Comparison of ENCODE assay signal across 8 cellular contexts in genomic region chr10:97686301-97686961, GRCh38. TPM values are rescaled to one million over a fixed set of nuclear protein-coding genes. Genes with fewer than 3 reads are reported as not detected.
DNase-seq lines count a peak whose midpoint lies in the region; ATAC-seq and TF ChIP-seq lines count a peak whose summit lies in the region.

No MANE protein-coding gene starts in this region.

- TF ChIP-seq CTCF in Panc1 (IDR thresholded peaks at IDR 0.05) (no peak), endodermal cell (conservative IDR thresholded peaks at IDR 0.05) (no peak)

- in situ Hi-C loops in Panc1 (cut with HindIII; ENCODE audit: low pct_unique_long_range_greater_than_20kb, low sequenced_read_pairs): loop anchor here (5.0 kb wide), 1 partner anchor 41 kb away; no protein-coding TSS in a partner anchor

- no peaks in the 10 kb centered on the region for H3K9me3 Mint-ChIP-seq in endodermal cell
- H3K9me3 Mint-ChIP-seq in naive thymus-derived CD4-positive, alpha-beta T cell: peaks cover 0 to 1% (median 0%) of the 10 kb centered on the region in 11 donors

- H3K27ac Mint-ChIP-seq in endodermal cell: peak overlapping the region; percentile 84
- H3K27ac Mint-ChIP-seq in naive thymus-derived CD4-positive, alpha-beta T cell: peak overlapping the region in 8 of 9 donors; percentile 28 to 96 (median 88)

- H3K4me3 Mint-ChIP-seq in endodermal cell: peak overlapping the region; percentile 74
- peak overlapping the region; percentile 85 to 90 (median 88) for H3K4me3 Mint-ChIP-seq in naive thymus-derived CD4-positive, alpha-beta T cell

- H3K36me3 Mint-ChIP-seq in endodermal cell (ENCODE audit: low read depth): no peaks in the 10 kb centered on the region
- H3K36me3 Mint-ChIP-seq in naive thymus-derived CD4-positive, alpha-beta T cell: no peaks in the 10 kb centered on the region

- intact Hi-C loops in Panc1 (cut with micrococcal nuclease; ENCODE audit: unreplicated experiment): no loop called here
- intact Hi-C loops in naive thymus-derived CD4-positive, alpha-beta T cell (cut with micrococcal nuclease): loop anchor here (2.0 to 5.0 kb wide), 3 partner anchors 54 to 446 kb away; partner anchors contain the start of genes GOLGA7B (in 1 of the 2), MORN4 (in 1 of the 2) and R3HCC1L (in 1 of the 2)

- peak overlapping the region; percentile 72 to 73 for H3K4me3 ChIP-seq in Panc1 (ENCODE audit: low read depth in 2 of 2, low read length in 2 of 2)
- H3K4me3 ChIP-seq in endodermal cell (ENCODE audit: low read length): peak overlapping the region; percentile 91
- H3K4me3 ChIP-seq in naive thymus-derived CD4-positive, alpha-beta T cell (ENCODE audit: low read length): peak overlapping the region; percentile 80

- peaks cover 35% of the 10 kb centered on the region for H3K4me1 ChIP-seq in Panc1 (ENCODE audit: control insufficient read depth, insufficient read depth, low read length)
- peaks cover 3% of the 10 kb centered on the region for H3K4me1 ChIP-seq in endodermal cell (ENCODE audit: control insufficient read depth, insufficient read depth, low read length)
- H3K4me1 ChIP-seq in naive thymus-derived CD4-positive, alpha-beta T cell (ENCODE audit: control insufficient read depth in 2 of 2, insufficient read depth in 2 of 2, low read length in 2 of 2): peaks cover 5 to 25% of the 10 kb centered on the region in 2 donors

- H3K9ac ChIP-seq in endodermal cell (ENCODE audit: extremely low read depth, low read length, poor library complexity, severe bottlenecking): peak overlapping the region; percentile 81

- 23 to 37% methylated on average over 6 to 14 of the region's 14 CpGs for whole genome bisulfite sequencing in endodermal cell (ENCODE audit: insufficient coverage in 1 of 2, insufficient read length in 1 of 2), 2 experiments

- no TSS peak for BruUV-seq in Panc1 (replicated peaks; lab: Mats Ljungman, UMichigan)

- H3K36me3 ChIP-seq in Panc1 (ENCODE audit: control insufficient read depth, insufficient read depth, low read length) (no peaks in the 10 kb centered on the region), endodermal cell (ENCODE audit: control insufficient read depth, insufficient read depth, low read length) (no peaks in the 10 kb centered on the region)
- H3K36me3 ChIP-seq in naive thymus-derived CD4-positive, alpha-beta T cell (ENCODE audit: control insufficient read depth in 2 of 3, insufficient read depth in 3 of 3, low read length in 3 of 3): no peaks in the 10 kb centered on the region

- H3K4me1 Mint-ChIP-seq in endodermal cell: peaks cover 29% of the 10 kb centered on the region
- H3K4me1 Mint-ChIP-seq in naive thymus-derived CD4-positive, alpha-beta T cell: peaks cover 9 to 30% (median 19%) of the 10 kb centered on the region in 7 donors

- H3K27me3 Mint-ChIP-seq in endodermal cell (ENCODE audit: insufficient read depth): peaks cover 13% of the 10 kb centered on the region
- peaks cover 0 to 2% (median 0%) of the 10 kb centered on the region in 5 donors for H3K27me3 Mint-ChIP-seq in naive thymus-derived CD4-positive, alpha-beta T cell

- H3K27ac ChIP-seq in Panc1 (ENCODE audit: low read length) (peak overlapping the region; percentile 75), endodermal cell (ENCODE audit: low read depth, low read length) (no peak overlapping the region)
- H3K27ac ChIP-seq in naive thymus-derived CD4-positive, alpha-beta T cell (ENCODE audit: low read depth, low read length): peak overlapping the region; percentile 77

- H3K9me3 ChIP-seq in Panc1 (ENCODE audit: control insufficient read depth, insufficient read depth, low read depth, low read length): no peaks in the 10 kb centered on the region
- no peaks in the 10 kb centered on the region for H3K9me3 ChIP-seq in endodermal cell (ENCODE audit: control insufficient read depth, low read length)
- no peaks in the 10 kb centered on the region for H3K9me3 ChIP-seq in naive thymus-derived CD4-positive, alpha-beta T cell (ENCODE audit: control insufficient read depth in 2 of 3, low read length in 3 of 3)

- ATAC-seq in GM21515 (IDR thresholded peaks at IDR 0.05; ENCODE audit: unreplicated experiment) (peak; percentile 5), Panc1 (peak; percentile 40)
- peak; percentile 0 for ATAC-seq in naive thymus-derived CD4-positive, alpha-beta T cell

- CTCF ChIA-PET in Panc1 (lab: Charles Lee): interaction anchor here (0.6 to 2.2 kb wide), 5 partner anchors 8 to 59 kb away, joined by 3 to 13 read pairs (median 7); no protein-coding TSS in a partner anchor
- CTCF ChIA-PET in naive thymus-derived CD4-positive, alpha-beta T cell (lab: Charles Lee): interaction anchor here (0.5 to 5.1 kb wide), 10 partner anchors 9 to 96 kb away, joined by 3 to 19 read pairs (median 6); no protein-coding TSS in a partner anchor

- H3K27me3 ChIP-seq in Panc1 (ENCODE audit: control insufficient read depth, insufficient read depth, low read length) (no peaks in the 10 kb centered on the region), endodermal cell (ENCODE audit: control insufficient read depth, insufficient read depth, low read length, poor library complexity, severe bottlenecking) (no peaks in the 10 kb centered on the region)
- H3K27me3 ChIP-seq in naive thymus-derived CD4-positive, alpha-beta T cell (ENCODE audit: control insufficient read depth in 2 of 2, insufficient read depth in 2 of 2, low read length in 2 of 2): no peaks in the 10 kb centered on the region

- POLR2A ChIA-PET in Panc1 (lab: Charles Lee): no interaction called here
- POLR2A ChIA-PET in naive thymus-derived CD4-positive, alpha-beta T cell (lab: Charles Lee): interaction anchor here (0.9 to 3.6 kb wide), 13 partner anchors 9 to 367 kb away, joined by 3 to 44 read pairs (median 5); partner anchors contain the start of genes FRAT1, MARVELD1, MORN4 and RRP12

- DNase-seq in Panc1 (ENCODE audit: low read depth, low spot score) (no peak), endodermal cell (no peak), NCI-H1436 treated with DMSO at 0.1 percent for 48 hours (lab: John Stamatoyannopoulos, UW) (no peak), GDM1 (lab: John Stamatoyannopoulos, UW) (no peak), D341Med (ENCODE audit: low spot score) (no peak), ureter (ENCODE audit: low spot score) (no peak)
- DNase-seq in naive thymus-derived CD4-positive, alpha-beta T cell: no peak

RNA-seq across cellular contexts. Expression of gene AVPI1, which starts 0.6 kb away (rescaled TPM):
- total RNA-seq in Panc1 (2021; ENCODE audit: unreplicated experiment): 8.0 TPM
- polyA plus RNA-seq in Panc1 (2012; ENCODE audit: insufficient read length): 7.8 TPM
- total RNA-seq in endodermal cell: 1 to 10 TPM; 3.9 to 4.3 TPM
- polyA plus RNA-seq in endodermal cell (2013, experiment 1 of 2): 2.7 TPM
- polyA plus RNA-seq in endodermal cell (2013, experiment 2 of 2): 2.7 TPM
- 10 to 100 TPM in 1 of 5 experiments, 1 to 10 TPM in 3, under 1 TPM in 1; 0.65 to 10.6 (median 2.5) TPM for total RNA-seq in naive thymus-derived CD4-positive, alpha-beta T cell
- polyA plus RNA-seq in naive thymus-derived CD4-positive, alpha-beta T cell: 1 to 10 TPM; 1.4 to 1.9 TPM
- total RNA-seq in ureter: 11.7 TPM

RNA-seq across cellular contexts. Expression of gene MARVELD1, which starts 27.1 kb away (rescaled TPM):
- 53.1 TPM for total RNA-seq in Panc1 (2021; ENCODE audit: unreplicated experiment)
- polyA plus RNA-seq in Panc1 (2012; ENCODE audit: insufficient read length): 58.1 TPM
- total RNA-seq in endodermal cell: 10 to 100 TPM; 44.3 to 47.9 TPM
- 33.1 TPM for polyA plus RNA-seq in endodermal cell (2013, experiment 1 of 2)
- polyA plus RNA-seq in endodermal cell (2013, experiment 2 of 2): 31.4 TPM
- 1 to 10 TPM in 4 of 5 experiments, under 1 TPM in 1; 0.62 to 5.0 (median 2.3) TPM for total RNA-seq in naive thymus-derived CD4-positive, alpha-beta T cell
- under 1 TPM; 0.07 to 0.09 TPM for polyA plus RNA-seq in naive thymus-derived CD4-positive, alpha-beta T cell
- total RNA-seq in ureter: 40.8 TPM

RNA-seq across cellular contexts. Expression of gene PI4K2A, which starts 46.0 kb away (rescaled TPM):
- total RNA-seq in Panc1 (2021; ENCODE audit: unreplicated experiment) (22.8 TPM), endodermal cell (10 to 100 TPM; 14.5 to 18.1 TPM), ureter (16.7 TPM)
- polyA plus RNA-seq in Panc1 (2012; ENCODE audit: insufficient read length): 19.1 TPM
- polyA plus RNA-seq in endodermal cell (2013, experiment 1 of 2): 14.4 TPM
- polyA plus RNA-seq in endodermal cell (2013, experiment 2 of 2): 13.6 TPM
- total RNA-seq in naive thymus-derived CD4-positive, alpha-beta T cell: 10 to 100 TPM in 4 of 5 experiments, 1 to 10 TPM in 1; 9.0 to 33.8 (median 11.0) TPM
- polyA plus RNA-seq in naive thymus-derived CD4-positive, alpha-beta T cell: 1 to 10 TPM; 5.5 to 8.7 TPM

RNA-seq across cellular contexts. Expression of gene ZFYVE27, which starts 50.5 kb away (rescaled TPM):
- total RNA-seq in Panc1 (2021; ENCODE audit: unreplicated experiment): 37.9 TPM
- 27.8 TPM for polyA plus RNA-seq in Panc1 (2012; ENCODE audit: insufficient read length)
- total RNA-seq in endodermal cell: 10 to 100 TPM; 33.5 to 36.3 TPM
- 22.3 TPM for polyA plus RNA-seq in endodermal cell (2013, experiment 1 of 2)
- 17.6 TPM for polyA plus RNA-seq in endodermal cell (2013, experiment 2 of 2)
- 10 to 100 TPM; 31.0 to 68.8 (median 61.8) TPM for total RNA-seq in naive thymus-derived CD4-positive, alpha-beta T cell
- 10 to 100 TPM; 32.9 to 41.0 TPM for polyA plus RNA-seq in naive thymus-derived CD4-positive, alpha-beta T cell
- total RNA-seq in ureter: 33.8 TPM

RNA-seq across cellular contexts. Expression of gene MORN4, which starts 53.1 kb away (rescaled TPM):
- total RNA-seq in Panc1 (2021; ENCODE audit: unreplicated experiment) (17.9 TPM), endodermal cell (10 to 100 TPM; 19.0 to 21.3 TPM), ureter (12.9 TPM)
- 19.9 TPM for polyA plus RNA-seq in Panc1 (2012; ENCODE audit: insufficient read length)
- polyA plus RNA-seq in endodermal cell (2013, experiment 1 of 2): 27.5 TPM
- 26.4 TPM for polyA plus RNA-seq in endodermal cell (2013, experiment 2 of 2)
- 1 to 10 TPM in 4 of 5 experiments, under 1 TPM in 1; 0.78 to 4.1 (median 1.5) TPM for total RNA-seq in naive thymus-derived CD4-positive, alpha-beta T cell
- polyA plus RNA-seq in naive thymus-derived CD4-positive, alpha-beta T cell: 1 to 10 TPM; 1.3 to 5.9 TPM
